2 cellular contexts compared by ENCODE assay signal in the genomic region with DNA sequence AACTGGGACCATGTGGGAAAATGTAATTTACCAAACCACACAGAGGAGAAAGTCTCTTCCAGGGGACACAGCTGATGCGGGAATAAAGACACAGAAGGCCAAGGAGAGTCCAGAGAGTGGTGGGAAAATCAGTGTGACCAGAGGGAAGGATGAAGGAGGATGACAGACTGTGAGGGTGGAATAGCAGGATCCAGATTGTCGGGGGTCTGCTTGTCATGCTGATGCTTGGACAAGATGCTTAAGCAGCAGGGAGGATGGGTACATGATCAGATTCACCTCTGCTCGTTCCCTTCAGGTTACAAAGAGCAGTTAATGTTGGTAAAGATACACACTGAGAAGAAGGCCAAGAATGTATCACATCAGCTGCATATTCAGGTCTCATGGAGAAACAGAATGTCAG.
A peak's percentile ranks its signal among the peaks of the same experiment; 100 is the strongest.
TF ChIP-seq lines count a peak whose summit lies in the region.

No MANE protein-coding gene starts in this region.

TF ChIP-seq in GM12891, 5 proteins besides CTCF, POLR2A, EP300 and RAD21:
- TF ChIP-seq TAF1 (IDR thresholded peaks at IDR 0.05; ENCODE audit: low read depth, low read length) = no peak
- no peak for TF ChIP-seq SPI1 (IDR thresholded peaks at IDR 0.05; ENCODE audit: low read depth, low read length)
- TF ChIP-seq PAX5 (IDR thresholded peaks at IDR 0.05; ENCODE audit: insufficient read depth, low read length, severe bottlenecking) = no peak
- TF ChIP-seq POU2F2 (IDR thresholded peaks at IDR 0.05; ENCODE audit: low read depth, low read length) = no peak
- no peak for TF ChIP-seq POLR2AphosphoS5 (IDR thresholded peaks at IDR 0.05; ENCODE audit: low read depth, low read length)

TF ChIP-seq in H1, 55 proteins besides CTCF, POLR2A, EP300 and RAD21:
- TF ChIP-seq TEAD4 (IDR thresholded peaks at IDR 0.05; ENCODE audit: low read depth, low read length) (0 out of 2 replicates have a peak, but pooled peaks have one; percentile 2), RFX5 (IDR thresholded peaks at IDR 0.05; ENCODE audit: borderline replicate concordance, low read depth, low read length) (no peak), USF2 (IDR thresholded peaks at IDR 0.05; ENCODE audit: low read length) (no peak), HDAC2 (IDR thresholded peaks at IDR 0.05; ENCODE audit: borderline replicate concordance in 1 of 2, low read depth in 2 of 2, low read length in 2 of 2) (no peak)
